ENCODE assay signal across 16 cellular contexts in the genomic region with DNA sequence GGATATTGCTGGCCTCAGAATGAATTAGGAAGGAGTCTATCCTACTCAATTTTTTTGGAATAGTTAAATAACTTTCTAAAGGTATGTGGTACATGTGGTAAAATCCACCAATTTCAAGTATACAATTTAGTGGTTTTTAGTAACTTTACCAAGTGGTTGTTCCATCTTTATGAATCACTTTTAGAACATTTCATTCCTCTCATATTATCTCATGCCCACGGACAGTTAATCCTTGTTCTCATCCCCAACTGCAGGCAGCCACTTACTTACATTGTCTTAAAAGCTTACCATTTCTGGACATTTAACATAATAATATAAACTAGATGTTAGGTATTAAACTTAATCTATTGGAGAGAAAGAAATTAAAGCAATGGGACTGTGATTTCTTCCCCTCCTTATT.
A peak's percentile ranks its signal among the peaks of the same experiment; 100 is the strongest.
DNase-seq lines count a peak whose midpoint lies in the region; ATAC-seq and TF ChIP-seq lines count a peak whose summit lies in the region.
"Had no signal": no experiment of that assay in that cellular context is flagged by ENCODE, and none has a peak within 500 bp of the region (broad histone marks: within the 10 kb centered on the region; RNA-seq: fewer than 3 reads in every experiment).

No MANE protein-coding gene starts in this region.

- DNase-seq in HCEC 1CT (peak; percentile 57), astrocyte of the spinal cord (ENCODE audit: low read depth, low spot score) (peak; percentile 27), myocyte (ENCODE audit: low read depth) (peak; percentile 21), lower leg skin (ENCODE audit: low spot score in 2 of 2) (no peak), NCI-H1105 (lab: John Stamatoyannopoulos, UW) (no peak)
- DNase-seq: AML-193; HFFc6; Karpas-422; MG63; NCI-H1048; NCI-H146; NCI-H2081; NK-92 treated with Interleukin-12 subunit alpha and Interleukin-12 subunit beta, amount 100 ng/mL, for 24 hours; Right ventricle myocardium superior had no signal

- TF ChIP-seq CTCF in astrocyte of the spinal cord (IDR thresholded peaks at IDR 0.05; ENCODE audit: low read depth, low read length): no peak
- TF ChIP-seq CTCF in lower leg skin (IDR thresholded peaks at IDR 0.05): no peak

- 90% methylated on average over 1 of the region's 1 CpG for WGBS in lower leg skin, 2 donors

- TF ChIP-seq POLR2A in lower leg skin (IDR thresholded peaks at IDR 0.05): no peak

- in situ Hi-C loops in astrocyte of the spinal cord (cut with HindIII; ENCODE audit: low sequenced_read_pairs): no loop called here

- intact Hi-C loops in lower leg skin (cut with DNase I; ENCODE audit: low total_unique reads): no loop called here

- H3K4me3 ChIP-seq in astrocyte of the spinal cord (ENCODE audit: low read depth, low read length) (no peak overlapping the region), lower leg skin (ENCODE audit: low read depth, poor library complexity, severe bottlenecking) (no peak overlapping the region)
- H3K4me3 ChIP-seq: MG63 had no signal

- ATAC-seq in GM19351 (IDR thresholded peaks at IDR 0.05; ENCODE audit: unreplicated experiment) (no peak), HG02938 (IDR thresholded peaks at IDR 0.05; ENCODE audit: unreplicated experiment) (no peak)

Comparison
In these comparisons a context has a peak if more than half of its experiments do, and no peak if none do; other contexts are left out.
1. DNase-seq: peak in HCEC 1CT (single experiment), astrocyte of the spinal cord (single experiment) and myocyte (single experiment); none in lower leg skin (0 of 2) and NCI-H1105 (single experiment).